21 cellular contexts compared by ENCODE assay signal in the genomic region with DNA sequence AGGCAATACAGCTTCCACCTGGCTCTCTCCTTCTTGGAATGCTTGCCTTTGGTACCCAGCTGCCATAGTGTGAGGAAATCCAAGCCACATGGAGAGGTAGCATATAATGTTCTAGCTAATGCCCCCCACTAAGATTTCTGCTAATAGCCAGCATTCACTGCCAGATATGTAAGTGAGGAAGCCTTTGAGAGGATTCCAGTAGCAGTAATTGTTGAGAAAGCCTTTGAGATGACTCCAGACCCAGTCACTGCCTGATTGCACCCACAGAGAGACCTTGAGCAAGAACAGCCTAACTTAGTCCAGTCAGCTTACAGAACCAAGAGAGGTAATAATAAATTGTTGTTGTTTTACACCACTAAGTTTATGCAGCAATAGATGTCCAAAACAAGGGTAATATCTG.
DNase-seq lines count a peak whose midpoint lies in the region; ATAC-seq and TF ChIP-seq lines count a peak whose summit lies in the region.
"Had no signal": no experiment of that assay in that cellular context is flagged by ENCODE, and none has a peak within 500 bp of the region (broad histone marks: within the 10 kb centered on the region; RNA-seq: fewer than 3 reads in every experiment).

No MANE protein-coding gene starts in this region.

- peak overlapping the region in 8 of 11 experiments; percentile 18 to 60 (median 41); a peak in 11 of 22 replicates for H3K4me2 ChIP-seq in BLaER1 treated with 17β-estradiol and CSF1 and Interleukin-3, amounts not matched to agents 10 nM and 100 nM

- H3K27ac ChIP-seq in BLaER1 treated with 17β-estradiol and CSF1 and Interleukin-3, amounts not matched to agents 10 nM and 100 nM, result peak overlapping the region in 4 of 11 experiments; percentile 3 to 51 (median 16); a peak in 4 of 22 replicates
- H3K27ac ChIP-seq in gastrocnemius medialis, result peak overlapping the region; percentile 59 to 98 (median 94)
- H3K27ac ChIP-seq in ascending aorta, result no peak overlapping the region
- H3K27ac ChIP-seq: VCaP had no signal

- intact Hi-C loops in gastrocnemius medialis (cut with DNase I; ENCODE audit: low total_unique reads) (loop anchor here (10.0 kb wide), 2 partner anchors 456 to 906 kb away; partner anchors contain the start of gene DHX36), ascending aorta (cut with DNase I) (no loop called here)

- in situ Hi-C loops in gastrocnemius medialis (cut with MboI; ENCODE audit: low sequenced_read_pairs in 4 of 4), result loop anchor here in 1 of 4 donors (5.0 kb wide), 1 partner anchor 33 kb away; no protein-coding TSS in a partner anchor

- TF ChIP-seq POLR2A in gastrocnemius medialis (IDR thresholded peaks at IDR 0.05), result no peak

- no peaks in the 10 kb centered on the region for H4K20me1 ChIP-seq in BLaER1 treated with 17β-estradiol and CSF1 and Interleukin-3, amounts not matched to agents 10 nM and 100 nM

- ATAC-seq in gastrocnemius medialis (peak in 1 of 2 donors; percentile 15), HG03439 (IDR thresholded peaks at IDR 0.05; ENCODE audit: unreplicated experiment) (no peak)
- ATAC-seq: left ventricle myocardium superior; mucosa of descending colon; Panc1; stimulated activated naive B cell treated with anti-CD40 and anti-IgM and Interleukin-4, amounts not matched to agents 10 μg/mL and 1 μg/mL and 100 μg/mL, for 72 hours; T-helper 17 cell had no signal

- DNase-seq in MG63 (peak; percentile 36), epithelial cell of esophagus (ENCODE audit: low read depth) (peak; percentile 69), gastrocnemius medialis (peak in 1 of 2 donors; percentile 65), NOMO-1 treated with DMSO at 0.1 percent for 48 hours (lab: John Stamatoyannopoulos, UW; ENCODE audit: unreplicated experiment) (no peak), ascending aorta (ENCODE audit: low spot score in 2 of 2) (no peak)
- DNase-seq: activated CD8-positive, alpha-beta memory T cell treated with anti-CD3 and anti-CD28 coated beads, Interleukin-2, amount 50 U/mL, for 48 hours; activated effector memory CD4-positive, alpha-beta T cell treated with Interleukin-2 at 50 U/mL for 16 hours; Caco-2; caudate nucleus; immature natural killer cell; left ventricle myocardium superior; mucosa of descending colon; NCI-H1436 treated with DMSO at 0.1 percent for 48 hours; NCI-H2227 treated with DMSO at 0.1 percent for 48 hours; posterior cingulate gyrus; stimulated activated naive B cell treated with anti-CD40 and anti-IgM and Interleukin-4, amounts not matched to agents 10 μg/mL and 1 μg/mL and 100 μg/mL, for 72 hours; T-helper 17 cell had no signal

- H3K9ac ChIP-seq in BLaER1 treated with 17β-estradiol and CSF1 and Interleukin-3, amounts not matched to agents 10 nM and 100 nM, result no peak overlapping the region

- H3K36me3 ChIP-seq in BLaER1 treated with 17β-estradiol and CSF1 and Interleukin-3, amounts not matched to agents 10 nM and 100 nM, result no peaks in the 10 kb centered on the region; a peak in 1 of 22 replicates
- no peaks in the 10 kb centered on the region for H3K36me3 ChIP-seq in MG63
- H3K36me3 ChIP-seq in gastrocnemius medialis, result no peaks in the 10 kb centered on the region
- no peaks in the 10 kb centered on the region for H3K36me3 ChIP-seq in ascending aorta

- H3K9me3 ChIP-seq in BLaER1 treated with 17β-estradiol and CSF1 and Interleukin-3, amounts not matched to agents 10 nM and 100 nM (replicated peaks in 1 of 11), result peaks cover 0 to 29% (median 15%) of the 10 kb centered on the region in 11 experiments; a peak in 20 of 22 replicates
- no peaks in the 10 kb centered on the region; the same call in 1 of the 2 replicates for H3K9me3 ChIP-seq in MG63
- H3K9me3 ChIP-seq in gastrocnemius medialis, result no peaks in the 10 kb centered on the region
- H3K9me3 ChIP-seq in ascending aorta, result no peaks in the 10 kb centered on the region
- H3K9me3 ChIP-seq: Caco-2, mucosa of descending colon had no signal

- no peak overlapping the region for H3K4me3 ChIP-seq in BLaER1 treated with 17β-estradiol and CSF1 and Interleukin-3, amounts not matched to agents 10 nM and 100 nM
- H3K4me3 ChIP-seq in MG63 (no peak overlapping the region), epithelial cell of esophagus (ENCODE audit: low read length) (no peak overlapping the region), gastrocnemius medialis (no peak overlapping the region), ascending aorta (no peak overlapping the region)
- H3K4me3 ChIP-seq: mucosa of descending colon had no signal

- H3K27me3 ChIP-seq in BLaER1 treated with 17β-estradiol and CSF1 and Interleukin-3, amounts not matched to agents 10 nM and 100 nM, result no peaks in the 10 kb centered on the region
- H3K27me3 ChIP-seq in MG63 (no peaks in the 10 kb centered on the region), gastrocnemius medialis (no peaks in the 10 kb centered on the region), ascending aorta (no peaks in the 10 kb centered on the region)

- peaks cover 12 to 74% (median 56%) of the 10 kb centered on the region in 10 experiments for H3K4me1 ChIP-seq in BLaER1 treated with 17β-estradiol and CSF1 and Interleukin-3, amounts not matched to agents 10 nM and 100 nM
- peaks cover 18 to 22% of the 10 kb centered on the region in 2 donors for H3K4me1 ChIP-seq in gastrocnemius medialis
- no peaks in the 10 kb centered on the region for H3K4me1 ChIP-seq in ascending aorta
- H3K4me1 ChIP-seq: Caco-2 had no signal

- TF ChIP-seq CTCF in epithelial cell of esophagus (IDR thresholded peaks at IDR 0.05; ENCODE audit: insufficient read depth, low read depth, low read length, missing control alignments) (no peak), gastrocnemius medialis (IDR thresholded peaks at IDR 0.05 in 4 of 5, conservative IDR thresholded peaks at IDR 0.05 in 1 of 5) (no peak), ascending aorta (IDR thresholded peaks at IDR 0.05) (no peak)

Comparison
In these comparisons a context has a peak if more than half of its experiments do, and no peak if none do; other contexts are left out.
1. H3K27ac ChIP-seq: peak in gastrocnemius medialis (4 of 4); none in ascending aorta (0 of 2).
2. DNase-seq: peak in MG63 (single experiment) and epithelial cell of esophagus (single experiment); none in NOMO-1 treated with DMSO at 0.1 percent for 48 hours (single experiment) and ascending aorta (0 of 2).